27 cellular contexts compared by ENCODE assay signal in genomic region chr17:82683534-82683933, GRCh38.
"Had no signal": no experiment of that assay in that cellular context is flagged by ENCODE, and none has a peak within 500 bp of the region (broad histone marks: within the 10 kb centered on the region; RNA-seq: fewer than 3 reads in every experiment).

No MANE protein-coding gene starts in this region.

- H3K4me3 Mint-ChIP-seq: activated B cell treated with CpG ODN at 0.5 μM for 24 hours; activated CD8-positive, alpha-beta T cell treated with anti-CD3 and anti-CD28 coated beads for 36 hours; brain; endodermal cell; natural killer cell treated with Interleukin-12 subunit alpha and Interleukin-12 subunit beta and Interleukin-15 and Interleukin-18, amount 100 ng/mL, for 72 hours; type B pancreatic cell had no signal

- H3K4me3 ChIP-seq: cardiac muscle cell, esophagus squamous epithelium, heart right ventricle, left lung, lung, right atrium auricular region, testis, vagina had no signal

- H3K9me3 Mint-ChIP-seq: natural killer cell treated with Interleukin-12 subunit alpha and Interleukin-12 subunit beta and Interleukin-15 and Interleukin-18, amount 100 ng/mL, for 72 hours; type B pancreatic cell had no signal

- H3K36me3 Mint-ChIP-seq: type B pancreatic cell had no signal

- H3K9me3 ChIP-seq: testis had no signal

- DNase-seq: activated B cell treated with CpG ODN at 0.5 μM for 24 hours; activated CD4-positive, alpha-beta T cell treated with anti-CD3 and anti-CD28 coated beads, Interleukin-2, amount 50 U/mL, for 1 hour; activated CD8-positive, alpha-beta T cell treated with anti-CD3 and anti-CD28 coated beads for 36 hours; activated naive CD4-positive, alpha-beta T cell; activated T-cell treated with anti-CD3 and anti-CD28 coated beads, Interleukin-2, amount 50 U/mL, for 48 hours; cerebellar nuclear complex; cortex of kidney; endodermal cell; esophagus squamous epithelium; heart right ventricle; left lung; mesendoderm; stimulated activated CD4-positive, alpha-beta T cell treated with anti-CD3 and anti-CD28 coated beads, Interleukin-15, amount 100 ng/mL, for 24 hours; stimulated activated CD4-positive, alpha-beta T cell treated with anti-CD3 and anti-CD28 coated beads, Interleukin-2, amount 100 ng/mL, for 24 hours; stimulated activated naive CD4-positive, alpha-beta T cell treated with Interleukin-2 at 50 U/mL for 16 hours; SW 1271; T-helper 2 cell; testis had no signal

- H3K27me3 ChIP-seq: cardiac muscle cell, esophagus squamous epithelium, heart right ventricle, left lung, right atrium auricular region, testis, vagina had no signal

- ATAC-seq: activated CD8-positive, alpha-beta T cell treated with anti-CD3 and anti-CD28 coated beads for 36 hours; activated naive CD4-positive, alpha-beta T cell treated with anti-CD3 and anti-CD28 coated beads, Interleukin-2, amount 50 U/mL, for 72 hours; heart right ventricle; natural killer cell treated with Interleukin-12 subunit alpha and Interleukin-12 subunit beta and Interleukin-15 and Interleukin-18, amount 100 ng/mL, for 72 hours had no signal

- H3K36me3 ChIP-seq: cardiac muscle cell, left lung, right atrium auricular region, vagina had no signal

- H3K27me3 Mint-ChIP-seq: activated B cell treated with CpG ODN at 0.5 μM for 24 hours; activated CD8-positive, alpha-beta T cell treated with anti-CD3 and anti-CD28 coated beads for 36 hours; brain; natural killer cell treated with Interleukin-12 subunit alpha and Interleukin-12 subunit beta and Interleukin-15 and Interleukin-18, amount 100 ng/mL, for 72 hours; type B pancreatic cell had no signal

- H3K27ac Mint-ChIP-seq: activated B cell treated with CpG ODN at 0.5 μM for 24 hours; activated CD8-positive, alpha-beta T cell treated with anti-CD3 and anti-CD28 coated beads for 36 hours; activated naive CD4-positive, alpha-beta T cell treated with anti-CD3 and anti-CD28 coated beads, Interleukin-2, amount 50 U/mL, for 72 hours; activated T-helper 2 cell treated with anti-CD3 and anti-CD28 coated beads, Interferon-gamma antibody, Interleukin-2, Interleukin-4, amounts not matched to agents 10 μg/mL and 5 μg/mL and 100 μg/mL, durations not matched to agents 14 hours and 24 hours and 36 hours; brain; endodermal cell; natural killer cell treated with Interleukin-12 subunit alpha and Interleukin-12 subunit beta and Interleukin-15 and Interleukin-18, amount 100 ng/mL, for 72 hours had no signal

- H3K27ac ChIP-seq: cardiac muscle cell, esophagus squamous epithelium, heart right ventricle, left lung, right atrium auricular region, testis, vagina had no signal

- H3K4me1 Mint-ChIP-seq: activated B cell treated with CpG ODN at 0.5 μM for 24 hours, endodermal cell had no signal

- H3K4me1 ChIP-seq: esophagus squamous epithelium, left lung, right atrium auricular region, testis, vagina had no signal
